Comparison of ENCODE assay signal across 25 cellular contexts in the genomic region with DNA sequence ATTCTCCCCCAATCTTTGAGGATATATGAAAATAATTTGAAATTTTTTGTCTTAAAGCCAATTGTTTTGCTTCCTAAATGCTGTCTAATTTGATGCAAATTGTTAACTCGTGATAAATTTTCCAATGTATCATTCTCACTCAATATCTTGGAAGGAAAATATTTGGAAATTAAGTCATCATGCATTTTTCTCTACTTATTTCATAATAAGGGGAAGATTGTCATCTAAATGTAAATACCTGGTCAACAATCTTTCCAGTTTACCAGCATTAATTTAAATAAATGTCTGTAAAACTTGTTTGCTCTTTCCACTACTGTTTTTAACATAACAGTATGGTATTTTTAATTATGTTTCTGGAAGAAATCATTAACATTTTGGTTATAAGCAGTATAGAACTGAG.
"Had no signal": no experiment of that assay in that cellular context is flagged by ENCODE, and none has a peak within 500 bp of the region (broad histone marks: within the 10 kb centered on the region; RNA-seq: fewer than 3 reads in every experiment).

No MANE protein-coding gene starts in this region.

- H3K36me3 ChIP-seq: colonic mucosa, esophagus muscularis mucosa, esophagus squamous epithelium, gastrocnemius medialis, gastroesophageal sphincter, heart left ventricle, heart right ventricle had no signal

- H3K79me2 ChIP-seq: hepatocyte had no signal

- DNase-seq: colonic mucosa; cortex of kidney; dermis blood vessel endothelial cell; dorsolateral prefrontal cortex; effector CD4-positive, alpha-beta T cell; effector CD8-positive, alpha-beta T cell; effector memory CD4-positive, alpha-beta T cell; effector memory CD8-positive, alpha-beta T cell; endodermal cell; erythroblast; esophagus squamous epithelium; foreskin fibroblast; foreskin keratinocyte; foreskin melanocyte; gastrocnemius medialis; glutamatergic neuron; head of caudate nucleus; heart left ventricle; heart right ventricle had no signal

- ATAC-seq: effector memory CD8-positive, alpha-beta T cell; esophagus mucosa; foreskin keratinocyte; gastrocnemius medialis; gastroesophageal sphincter; heart left ventricle; heart right ventricle had no signal

- H3K4me3 ChIP-seq: colonic mucosa, coronary artery, dorsolateral prefrontal cortex, esophagus muscularis mucosa, esophagus squamous epithelium, gastrocnemius medialis, gastroesophageal sphincter, heart left ventricle, heart right ventricle, hepatocyte had no signal

- H2AFZ ChIP-seq: hepatocyte had no signal

- H3K9me3 ChIP-seq: colonic mucosa, esophagus muscularis mucosa, gastrocnemius medialis, gastroesophageal sphincter, heart left ventricle had no signal

- H3K27me3 ChIP-seq: colonic mucosa, esophagus muscularis mucosa, esophagus squamous epithelium, foreskin keratinocyte, gastrocnemius medialis, gastroesophageal sphincter, heart left ventricle, hepatocyte had no signal

- H3K4me1 ChIP-seq: colonic mucosa, esophagus muscularis mucosa, esophagus squamous epithelium, foreskin keratinocyte, gastrocnemius medialis, gastroesophageal sphincter, heart left ventricle, heart right ventricle had no signal

- H3K27ac ChIP-seq: colonic mucosa, coronary artery, dorsolateral prefrontal cortex, epithelial cell of prostate, esophagus muscularis mucosa, esophagus squamous epithelium, foreskin keratinocyte, gastrocnemius medialis, gastroesophageal sphincter, heart left ventricle, heart right ventricle, hepatocyte had no signal

- H3K4me2 ChIP-seq: hepatocyte had no signal
